In genomic region chr17:43216369-43216761, GRCh38 we compare ENCODE assay signal across 29 cellular contexts. TPM values are rescaled to one million over a fixed set of nuclear protein-coding genes. Genes with fewer than 3 reads are reported as not detected.
"Had no signal": no experiment of that assay in that cellular context is flagged by ENCODE, and none has a peak within 500 bp of the region (broad histone marks: within the 10 kb centered on the region; RNA-seq: fewer than 3 reads in every experiment).

No MANE protein-coding gene starts in this region.

- H3K9me3 Mint-ChIP-seq: activated CD4-positive, alpha-beta memory T cell treated with anti-CD3 and anti-CD28 coated beads for 36 hours; activated CD4-positive, alpha-beta T cell treated with anti-CD3 and anti-CD28 coated beads, Interleukin-2, amount 10 ng/mL, durations not matched to agents 24 days and 14 days; activated naive CD4-positive, alpha-beta T cell treated with anti-CD3 and anti-CD28 coated beads, Interleukin-2, amount 50 U/mL, for 24 hours; activated T-cell treated with anti-CD3 and anti-CD28 coated beads, Interleukin-2, amount 50 U/mL, for 24 hours; endodermal cell; mesothelial cell of epicardium; stimulated activated memory B cell treated with anti-CD40 and anti-IgM and Interleukin-4, amounts not matched to agents 10 μg/mL and 1 μg/mL and 100 μg/mL, for 72 hours; T-helper 1 cell treated with Interleukin-12 subunit alpha and Interleukin-12 subunit beta and Interleukin-4 antibody, amounts not matched to agents 30 μg/mL and 1 μg/mL, for 36 hours had no signal

- H3K4me3 Mint-ChIP-seq: activated CD4-positive, alpha-beta memory T cell treated with anti-CD3 and anti-CD28 coated beads for 36 hours; activated CD4-positive, alpha-beta T cell treated with anti-CD3 and anti-CD28 coated beads, Interleukin-2, amount 10 ng/mL, durations not matched to agents 24 days and 14 days; activated naive CD4-positive, alpha-beta T cell treated with anti-CD3 and anti-CD28 coated beads, Interleukin-2, amount 50 U/mL, for 24 hours; activated T-cell treated with anti-CD3 and anti-CD28 coated beads, Interleukin-2, amount 50 U/mL, for 24 hours; brain; endodermal cell; mesothelial cell of epicardium; stimulated activated memory B cell treated with anti-CD40 and anti-IgM and Interleukin-4, amounts not matched to agents 10 μg/mL and 1 μg/mL and 100 μg/mL, for 72 hours; T-helper 1 cell treated with Interleukin-12 subunit alpha and Interleukin-12 subunit beta and Interleukin-4 antibody, amounts not matched to agents 30 μg/mL and 1 μg/mL, for 36 hours had no signal

- ATAC-seq: heart right ventricle; naive thymus-derived CD4-positive, alpha-beta T cell; stimulated activated memory B cell treated with anti-CD40 and anti-IgM and Interleukin-4, amounts not matched to agents 10 μg/mL and 1 μg/mL and 100 μg/mL, for 72 hours had no signal

- H3K27me3 Mint-ChIP-seq: activated CD4-positive, alpha-beta memory T cell treated with anti-CD3 and anti-CD28 coated beads for 36 hours; activated CD4-positive, alpha-beta T cell treated with anti-CD3 and anti-CD28 coated beads, Interleukin-2, amount 10 ng/mL, durations not matched to agents 24 days and 14 days; activated naive CD4-positive, alpha-beta T cell treated with anti-CD3 and anti-CD28 coated beads, Interleukin-2, amount 50 U/mL, for 24 hours; activated T-cell treated with anti-CD3 and anti-CD28 coated beads, Interleukin-2, amount 50 U/mL, for 24 hours; naive thymus-derived CD4-positive, alpha-beta T cell; stimulated activated memory B cell treated with anti-CD40 and anti-IgM and Interleukin-4, amounts not matched to agents 10 μg/mL and 1 μg/mL and 100 μg/mL, for 72 hours had no signal

- DNase-seq: activated CD4-positive, alpha-beta memory T cell treated with anti-CD3 and anti-CD28 coated beads for 36 hours; activated CD4-positive, alpha-beta T cell treated with anti-CD3 and anti-CD28 coated beads, Interleukin-2, amount 10 ng/mL, durations not matched to agents 24 days and 14 days; activated CD4-positive, CD25-positive, alpha-beta regulatory T cell treated with anti-CD3 and anti-CD28 coated beads, Interleukin-2, amount 50 U/mL, for 72 hours; activated CD8-positive, alpha-beta memory T cell treated with anti-CD3 and anti-CD28 coated beads, Interleukin-2, amount 50 U/mL, for 48 hours; activated gamma-delta T cell treated with Interleukin-2 at 50 U/mL for 16 hours; activated T-cell treated with anti-CD3 and anti-CD28 coated beads, Interleukin-2, amount 50 U/mL, for 24 hours; endodermal cell; foreskin melanocyte; heart right ventricle; mammary epithelial cell; naive thymus-derived CD4-positive, alpha-beta T cell; stimulated activated CD4-positive, alpha-beta T cell treated with anti-CD3 and anti-CD28 coated beads, Interleukin-4, amount 100 ng/mL, for 24 hours; stomach; T1000; tibial artery had no signal

- H3K27ac Mint-ChIP-seq: activated CD4-positive, alpha-beta memory T cell treated with anti-CD3 and anti-CD28 coated beads for 36 hours; activated CD4-positive, alpha-beta T cell treated with anti-CD3 and anti-CD28 coated beads, Interleukin-2, amount 10 ng/mL, durations not matched to agents 24 days and 14 days; activated naive CD4-positive, alpha-beta T cell treated with anti-CD3 and anti-CD28 coated beads, Interleukin-2, amount 50 U/mL, for 24 hours; activated T-cell treated with anti-CD3 and anti-CD28 coated beads, Interleukin-2, amount 50 U/mL, for 24 hours; brain; endodermal cell; mesothelial cell of epicardium; stimulated activated memory B cell treated with anti-CD40 and anti-IgM and Interleukin-4, amounts not matched to agents 10 μg/mL and 1 μg/mL and 100 μg/mL, for 72 hours; T-helper 1 cell treated with Interleukin-12 subunit alpha and Interleukin-12 subunit beta and Interleukin-4 antibody, amounts not matched to agents 30 μg/mL and 1 μg/mL, for 36 hours had no signal

RNA-seq across cellular contexts. Expression of gene CCDC200, which starts 12.1 kb away (rescaled TPM):
- total RNA-seq: activated CD4-positive, alpha-beta memory T cell treated with anti-CD3 and anti-CD28 coated beads for 36 hours; aorta; cerebellum; endodermal cell; esophagus muscularis mucosa; heart right ventricle; liver; mammary epithelial cell; mesothelial cell of epicardium; pulmonary artery endothelial cell; right atrium auricular region; ureter had no signal

RNA-seq across cellular contexts. Expression of gene RNU2-1, which starts 17.4 kb away (rescaled TPM):
- total RNA-seq: cardiac muscle cell, cerebellum, esophagus muscularis mucosa, glomerular endothelial cell, liver, pulmonary artery endothelial cell, right atrium auricular region, stomach had no signal
